Comparison of ENCODE assay signal across 11 cellular contexts in the genomic region with DNA sequence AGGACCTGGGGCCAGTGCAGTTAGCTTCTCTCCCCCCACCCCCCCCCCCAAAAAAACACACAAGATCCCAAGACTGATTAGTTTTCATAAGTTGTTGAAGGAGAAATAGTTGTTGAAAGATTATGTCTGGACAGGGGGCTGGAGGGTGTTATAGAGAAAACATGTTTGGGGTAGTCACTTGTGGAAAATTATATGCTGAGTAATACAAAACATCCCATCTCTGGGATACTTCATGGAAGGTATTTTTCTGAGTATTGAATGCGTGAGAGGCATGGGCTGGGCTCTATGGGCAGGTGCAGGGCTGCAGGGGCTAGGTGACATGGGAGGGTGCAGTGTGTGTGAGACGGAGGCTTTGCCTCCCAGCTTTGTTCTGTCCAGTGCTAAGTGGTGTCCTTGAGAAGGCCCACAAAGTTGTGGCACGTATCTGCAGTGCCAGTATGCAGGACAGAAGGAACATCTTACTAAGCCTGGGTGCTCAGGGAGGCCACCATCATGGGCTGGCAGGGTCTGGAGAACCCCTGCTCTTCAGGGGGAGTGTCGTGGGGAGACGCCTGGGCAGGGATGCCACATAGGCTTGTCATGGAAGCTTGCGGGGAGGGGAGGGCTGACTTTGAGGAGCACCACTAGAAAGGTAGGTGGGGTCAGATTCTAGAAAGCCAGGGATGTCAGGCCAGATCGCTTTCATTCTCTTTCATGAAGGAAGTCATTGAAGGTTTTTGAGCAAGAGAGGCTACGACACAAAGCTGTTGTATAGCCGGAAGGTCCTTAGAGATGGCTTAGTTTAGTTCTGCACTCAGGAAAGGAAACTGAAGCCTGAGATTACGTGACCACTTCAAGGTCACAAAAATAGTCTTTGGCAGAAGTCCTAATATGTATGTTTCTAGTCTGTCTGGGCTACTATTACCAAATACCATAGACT.
DNase-seq lines count a peak whose midpoint lies in the region; ATAC-seq, FAIRE-seq and TF ChIP-seq lines count a peak whose summit lies in the region.
"Had no signal": no experiment of that assay in that cellular context is flagged by ENCODE, and none has a peak within 500 bp of the region (broad histone marks: within the 10 kb centered on the region; RNA-seq: fewer than 3 reads in every experiment).

No MANE protein-coding gene starts in this region.

- H3K4me2 ChIP-seq in GM12878 (ENCODE audit: control insufficient read depth, insufficient read depth), result peak overlapping the region; percentile 56

- intact Hi-C loops in CD8-positive, alpha-beta T cell (cut with DNase I, micrococcal nuclease), result no loop called here
- intact Hi-C loops in GM12878 (cut with micrococcal nuclease; ENCODE audit: unreplicated experiment) (no loop called here), left colon (cut with DNase I, micrococcal nuclease) (no loop called here), sciatic nerve (cut with DNase I) (no loop called here)

- H3K9me3 Mint-ChIP-seq in CD8-positive, alpha-beta T cell, result no peaks in the 10 kb centered on the region
- H3K9me3 Mint-ChIP-seq: stimulated activated naive B cell treated with anti-CD40 and anti-IgM and Interleukin-4, amounts not matched to agents 10 μg/mL and 1 μg/mL and 100 μg/mL, for 72 hours had no signal

- H3K79me2 ChIP-seq in GM12878 (ENCODE audit: control insufficient read depth, insufficient read depth, low read length), result no peaks in the 10 kb centered on the region

- SMC1A ChIA-PET in GM12878 (lab: Charles Lee; ENCODE audit: uncharacterized antibody, unreplicated experiment), result no interaction called here

- peak; percentile 37 for FAIRE-seq in GM19239 (lab: Jason Lieb, UNC)
- FAIRE-seq in GM12878 (lab: Jason Lieb, UNC), result no peak

- 22% methylated on average over 10 of the region's 10 CpGs for WGBS in GM12878 (ENCODE audit: insufficient coverage, insufficient replicate concordance, low lambda C conversion rate, missing lambda C conversion rate)

- no peak overlapping the region for H3K4me3 ChIP-seq in CD8-positive, alpha-beta T cell (ENCODE audit: low read depth, low read length)
- no peak overlapping the region for H3K4me3 ChIP-seq in GM12878

- H4K20me1 ChIP-seq in GM12878 (ENCODE audit: control insufficient read depth, insufficient read depth), result no peaks in the 10 kb centered on the region

- peaks cover 2% of the 10 kb centered on the region for H3K36me3 Mint-ChIP-seq in CD8-positive, alpha-beta T cell
- H3K36me3 Mint-ChIP-seq: stimulated activated naive B cell treated with anti-CD40 and anti-IgM and Interleukin-4, amounts not matched to agents 10 μg/mL and 1 μg/mL and 100 μg/mL, for 72 hours had no signal

- H3K27ac Mint-ChIP-seq in CD8-positive, alpha-beta T cell, result peak overlapping the region; percentile 74
- H3K27ac Mint-ChIP-seq: stimulated activated naive B cell treated with anti-CD40 and anti-IgM and Interleukin-4, amounts not matched to agents 10 μg/mL and 1 μg/mL and 100 μg/mL, for 72 hours had no signal

- POLR2A ChIA-PET in CD8-positive, alpha-beta T cell (lab: Charles Lee), result no interaction called here
- POLR2A ChIA-PET in GM12878 (lab: Charles Lee), result no interaction called here

- H3K36me3 ChIP-seq in CD8-positive, alpha-beta T cell (ENCODE audit: insufficient read depth, low read length), result no peaks in the 10 kb centered on the region
- no peaks in the 10 kb centered on the region for H3K36me3 ChIP-seq in GM12878 (ENCODE audit: control insufficient read depth in 2 of 2, insufficient read depth in 2 of 2, low read length in 1 of 2)

- no peak overlapping the region for H3K4me3 Mint-ChIP-seq in CD8-positive, alpha-beta T cell
- H3K4me3 Mint-ChIP-seq: stimulated activated naive B cell treated with anti-CD40 and anti-IgM and Interleukin-4, amounts not matched to agents 10 μg/mL and 1 μg/mL and 100 μg/mL, for 72 hours had no signal

- no peaks in the 10 kb centered on the region for H3K27me3 ChIP-seq in CD8-positive, alpha-beta T cell (ENCODE audit: insufficient read depth, low read length)
- no peaks in the 10 kb centered on the region; a peak in 1 of 4 replicates for H3K27me3 ChIP-seq in GM12878 (replicated peaks in 1 of 2; ENCODE audit: control insufficient read depth in 2 of 2, insufficient read depth in 2 of 2, low read length in 1 of 2)

- no peak for TF ChIP-seq POLR2A in GM12878 (IDR thresholded peaks at IDR 0.05; ENCODE audit: low read depth, low read length)

- peaks cover 8% of the 10 kb centered on the region for H3K4me1 ChIP-seq in CD8-positive, alpha-beta T cell (ENCODE audit: insufficient read depth, low read length)
- H3K4me1 ChIP-seq in GM12878 (ENCODE audit: control insufficient read depth, insufficient read depth, low read length), result peaks cover 16% of the 10 kb centered on the region

- TF ChIP-seq CTCF in CD8-positive, alpha-beta T cell (IDR thresholded peaks at IDR 0.05), result no peak
- TF ChIP-seq CTCF in GM12878 (IDR thresholded peaks at IDR 0.05 in 2 of 3, conservative IDR thresholded peaks at IDR 0.05 in 1 of 3; ENCODE audit: control insufficient read depth in 2 of 3, extremely low read depth in 1 of 3, insufficient read depth in 1 of 3, low read depth in 3 of 3, low read length in 3 of 3), result no peak

- H3K27ac ChIP-seq in CD8-positive, alpha-beta T cell (ENCODE audit: low read depth, low read length), result no peak overlapping the region
- peak overlapping the region; percentile 27 for H3K27ac ChIP-seq in GM12878 (ENCODE audit: control insufficient read depth, insufficient read depth)

- RAD21 ChIA-PET in GM12878 (lab: Charles Lee; ENCODE audit: unreplicated experiment), result no interaction called here

- H3K9ac ChIP-seq in GM12878 (ENCODE audit: control insufficient read depth, insufficient read depth, low read length), result no peak overlapping the region

- H3K9me3 ChIP-seq in CD8-positive, alpha-beta T cell (ENCODE audit: low read length), result no peaks in the 10 kb centered on the region
- no peaks in the 10 kb centered on the region for H3K9me3 ChIP-seq in GM12878 (replicated peaks; ENCODE audit: control insufficient read depth, insufficient read depth, low read length)

- H2AFZ ChIP-seq in GM12878 (ENCODE audit: control insufficient read depth, low read depth, low read length), result peak overlapping the region; percentile 70

- TF ChIP-seq EP300 in GM12878 (IDR thresholded peaks at IDR 0.05; ENCODE audit: borderline replicate concordance in 1 of 2, control insufficient read depth in 1 of 2, low read depth in 2 of 2, low read length in 2 of 2), result no peak

- BruUV-seq in GM12878 (replicated peaks; lab: Mats Ljungman, UMichigan), result no TSS peak

- TF ChIP-seq RAD21 in GM12878 (IDR thresholded peaks at IDR 0.05; ENCODE audit: insufficient read depth, low read depth, low read length), result no peak

- CTCF ChIA-PET in CD8-positive, alpha-beta T cell (lab: Charles Lee), result no interaction called here
- CTCF ChIA-PET in GM12878 (lab: Yijun Ruan, JAX), result no interaction called here

- no peaks in the 10 kb centered on the region for H3K27me3 Mint-ChIP-seq in CD8-positive, alpha-beta T cell (ENCODE audit: low read depth)

- no peak for ATAC-seq in CD8-positive, alpha-beta T cell
- peak; percentile 79 for ATAC-seq in HG03064 (IDR thresholded peaks at IDR 0.05; ENCODE audit: low read depth, unreplicated experiment)
- ATAC-seq in GM12878, result peak; percentile 54
- no peak for ATAC-seq in left colon
- no peak for ATAC-seq in sciatic nerve

- H3K4me1 Mint-ChIP-seq in CD8-positive, alpha-beta T cell (ENCODE audit: low read depth), result peaks cover 32% of the 10 kb centered on the region

- in situ Hi-C loops in GM12878 (cut with MboI), result no loop called here

- DNase-seq in CD8-positive, alpha-beta T cell, result no peak
- DNase-seq in GM19239 (ENCODE audit: insufficient read length, low spot score), result no peak
- DNase-seq in GM12878 (ENCODE audit: low read depth, low spot score), result peak; percentile 24
- DNase-seq in cerebellar nuclear complex (lab: John Stamatoyannopoulos, UW), result no peak
- no peak for DNase-seq in left colon
- no peak for DNase-seq in sciatic nerve (ENCODE audit: low spot score)
- no peak for DNase-seq in NCI-H526 treated with DMSO at 0.1 percent for 48 hours (lab: John Stamatoyannopoulos, UW)
- DNase-seq: H7; SIG-M5; stimulated activated naive B cell treated with anti-CD40 and anti-IgM and Interleukin-4, amounts not matched to agents 10 μg/mL and 1 μg/mL and 100 μg/mL, for 72 hours had no signal

TF ChIP-seq in GM12878, 131 proteins besides CTCF, POLR2A, EP300 and RAD21:
- no peak for TF ChIP-seq POLR2AphosphoS2 (IDR thresholded peaks at IDR 0.05; ENCODE audit: low read depth, low read length)
- peak; percentile 53; the same call in 1 of the 2 replicates for TF ChIP-seq MEF2A (IDR thresholded peaks at IDR 0.05; ENCODE audit: insufficient read depth, low read depth, low read length)
- TF ChIP-seq ATF2 (IDR thresholded peaks at IDR 0.05; ENCODE audit: low read length), result peak; percentile 40; the same call in 1 of the 2 replicates
- no peak for TF ChIP-seq GABPA (IDR thresholded peaks at IDR 0.05; ENCODE audit: low read depth)
- peak; percentile 57 for TF ChIP-seq RUNX3 (IDR thresholded peaks at IDR 0.05; ENCODE audit: low read length)
- TF ChIP-seq IRF4 (IDR thresholded peaks at IDR 0.05; ENCODE audit: low read depth, low read length), result no peak
- 0 out of 4 replicates have a peak, but pooled peaks of 1 of the 2 experiments have one; percentile 6 for TF ChIP-seq ETV6 (conservative IDR thresholded peaks at IDR 0.05 in 1 of 2, IDR thresholded peaks at IDR 0.05 in 1 of 2; ENCODE audit: borderline replicate concordance in 1 of 2, low read depth in 1 of 2)
TF ChIP-seq in GM12878: peak in this region for 4.

Comparison
In these comparisons a context has a peak if more than half of its experiments do, and no peak if none do; other contexts are left out.
1. ATAC-seq: peak in HG03064 (single experiment) and GM12878 (single experiment); none in CD8-positive, alpha-beta T cell (single experiment), left colon (single experiment) and sciatic nerve (single experiment).